ENCODE assay signal across 19 cellular contexts in genomic region chr18:62347091-62347506, GRCh38. TPM values are rescaled to one million over a fixed set of nuclear protein-coding genes. Genes with fewer than 3 reads are reported as not detected.
DNase-seq lines count a peak whose midpoint lies in the region; ATAC-seq, FAIRE-seq and TF ChIP-seq lines count a peak whose summit lies in the region.
"Had no signal": no experiment of that assay in that cellular context is flagged by ENCODE, and none has a peak within 500 bp of the region (broad histone marks: within the 10 kb centered on the region; RNA-seq: fewer than 3 reads in every experiment).

No MANE protein-coding gene starts in this region.

- H3K56ac ChIP-seq in H9 (ENCODE audit: insufficient read length, low read depth, low read length): no peak overlapping the region

- peak; percentile 56 for FAIRE-seq in D721Med (lab: Jason Lieb, UNC)

- H3K36me3 ChIP-seq in iPS-20b (ENCODE audit: insufficient read depth, low read depth, low read length): peaks cover 3% of the 10 kb centered on the region; the same call in 1 of the 2 replicates
- H3K36me3 ChIP-seq in stomach: no peaks in the 10 kb centered on the region
- H3K36me3 ChIP-seq: left ventricle myocardium inferior, right atrium auricular region had no signal

- no peaks in the 10 kb centered on the region for H3K79me1 ChIP-seq in H9 (ENCODE audit: insufficient read depth, low read depth, low read length, poor library complexity, severe bottlenecking)

- H4K5ac ChIP-seq in H9 (ENCODE audit: insufficient read length, low read depth, low read length): no peak overlapping the region

- no peak overlapping the region for H2BK120ac ChIP-seq in H9 (ENCODE audit: low read depth, low read length, poor library complexity, severe bottlenecking)

- H3K9ac ChIP-seq in H9 (ENCODE audit: extremely low read depth, insufficient read length, low read length) (no peak overlapping the region), iPS-20b (ENCODE audit: low read depth, low read length) (peak overlapping the region; percentile 34; the same call in 1 of the 2 replicates)

- no peak overlapping the region for H2BK5ac ChIP-seq in H9 (ENCODE audit: insufficient read length, low read length)

- peaks cover 11% of the 10 kb centered on the region for H3K27me3 Mint-ChIP-seq in H9 (ENCODE audit: low read depth)
- no peaks in the 10 kb centered on the region for H3K27me3 Mint-ChIP-seq in activated T-helper 17 cell treated with anti-CD3 and anti-CD28 coated beads, Interleukin-2, amount 50 U/mL, for 72 hours

- H3K4me1 ChIP-seq in H9 (ENCODE audit: insufficient read depth, low read length) (peaks cover 10% of the 10 kb centered on the region; the same call in 1 of the 2 replicates), iPS-20b (ENCODE audit: insufficient read depth, low read length) (peaks cover 24% of the 10 kb centered on the region), stomach (no peaks in the 10 kb centered on the region)
- H3K4me1 ChIP-seq: left ventricle myocardium inferior, right atrium auricular region had no signal

- H2BK15ac ChIP-seq in H9 (ENCODE audit: low read depth, low read length): no peak overlapping the region

- H3K27ac ChIP-seq in H9 (ENCODE audit: insufficient read length, low read depth, low read length) (no peak overlapping the region), iPS-20b (ENCODE audit: low read length) (no peak overlapping the region), stomach (no peak overlapping the region)
- H3K27ac ChIP-seq: left ventricle myocardium inferior, right atrium auricular region had no signal

- no peak overlapping the region for H3T11ph ChIP-seq in H9 (ENCODE audit: low read length)

- peak overlapping the region in 1 of 2 experiments; percentile 60; a peak in 3 of 5 replicates for H3K4me3 Mint-ChIP-seq in H9
- H3K4me3 Mint-ChIP-seq in activated T-helper 17 cell treated with anti-CD3 and anti-CD28 coated beads, Interleukin-2, amount 50 U/mL, for 72 hours: peak overlapping the region; percentile 19
- H3K4me3 Mint-ChIP-seq: activated CD8-positive, alpha-beta T cell treated with anti-CD3 and anti-CD28 coated beads for 36 hours had no signal

- H4K8ac ChIP-seq in H9 (replicated peaks; ENCODE audit: insufficient read length, low read depth, low read length): no peak overlapping the region

- no peak overlapping the region for H3K18ac ChIP-seq in H9 (ENCODE audit: insufficient read length, low read depth, low read length)

- no peaks in the 10 kb centered on the region for H3K23me2 ChIP-seq in H9 (ENCODE audit: insufficient read length, low read depth, low read length, poor library complexity, severe bottlenecking)

- no peak overlapping the region for H3K23ac ChIP-seq in H9 (ENCODE audit: insufficient read length, low read depth, low read length)

- no peak for TF ChIP-seq EP300 in stomach (IDR thresholded peaks at IDR 0.05)

- intact Hi-C loops in stomach (cut with DNase I; ENCODE audit: low total_unique reads): no loop called here

- DNase-seq in D721Med (ENCODE audit: insufficient read length, low spot score): no peak
- DNase-seq in H9: no peak
- no peak for DNase-seq in stomach
- no peak for DNase-seq in nucleus accumbens (lab: John Stamatoyannopoulos, UW)
- DNase-seq: activated CD8-positive, alpha-beta T cell treated with anti-CD3 and anti-CD28 coated beads for 36 hours; activated T-cell treated with anti-CD3 and anti-CD28 coated beads, Interleukin-2, amount 50 U/mL, for 48 hours; amygdala; caudate nucleus; CD4-positive, alpha-beta memory T cell; Karpas-422; left ventricle myocardium inferior; mucosa of descending colon; NCI-H1092 treated with DMSO at 0.1 percent for 48 hours; NCI-H524 treated with DMSO at 0.1 percent for 48 hours had no signal

- H3K4me3 ChIP-seq in iPS-20b (ENCODE audit: low read length) (peak overlapping the region; percentile 35; the same call in 1 of the 2 replicates), stomach (no peak overlapping the region)
- H3K4me3 ChIP-seq: left ventricle myocardium inferior, mucosa of descending colon, right atrium auricular region had no signal

- peaks cover 30 to 32% of the 10 kb centered on the region in 2 experiments for H3K4me1 Mint-ChIP-seq in H9
- peaks cover 7% of the 10 kb centered on the region for H3K4me1 Mint-ChIP-seq in activated T-helper 17 cell treated with anti-CD3 and anti-CD28 coated beads, Interleukin-2, amount 50 U/mL, for 72 hours

- H2AK5ac ChIP-seq in H9 (ENCODE audit: insufficient read length, low read length): no peak overlapping the region

- H3K79me2 ChIP-seq in H9 (ENCODE audit: insufficient read depth, low read length): no peaks in the 10 kb centered on the region

- no peak overlapping the region for H4K91ac ChIP-seq in H9 (ENCODE audit: insufficient read length, low read depth, low read length)

- peak overlapping the region in 1 of 3 experiments; percentile 32; a peak in 3 of 7 replicates for H3K27ac Mint-ChIP-seq in H9
- peak overlapping the region; percentile 41 for H3K27ac Mint-ChIP-seq in activated T-helper 17 cell treated with anti-CD3 and anti-CD28 coated beads, Interleukin-2, amount 50 U/mL, for 72 hours
- H3K27ac Mint-ChIP-seq: activated CD8-positive, alpha-beta T cell treated with anti-CD3 and anti-CD28 coated beads for 36 hours had no signal

- H3K14ac ChIP-seq in H9 (ENCODE audit: insufficient read depth, low read length): no peak overlapping the region

- no peaks in the 10 kb centered on the region for H3K9me3 Mint-ChIP-seq in H9
- no peaks in the 10 kb centered on the region for H3K9me3 Mint-ChIP-seq in activated T-helper 17 cell treated with anti-CD3 and anti-CD28 coated beads, Interleukin-2, amount 50 U/mL, for 72 hours
- H3K9me3 Mint-ChIP-seq: activated CD8-positive, alpha-beta T cell treated with anti-CD3 and anti-CD28 coated beads for 36 hours; CD4-positive, alpha-beta memory T cell had no signal

- TF ChIP-seq POLR2A in stomach (IDR thresholded peaks at IDR 0.05): no peak

- no peak overlapping the region for H2AFZ ChIP-seq in H9 (ENCODE audit: low read length)

- no peak for TF ChIP-seq CTCF in D721Med (IDR thresholded peaks at IDR 0.05; ENCODE audit: insufficient read depth, missing control alignments)
- no peak for TF ChIP-seq CTCF in H9 (conservative IDR thresholded peaks at IDR 0.05)
- TF ChIP-seq CTCF in stomach (IDR thresholded peaks at IDR 0.05): no peak

- peak; percentile 62 for ATAC-seq in activated T-helper 17 cell treated with anti-CD3 and anti-CD28 coated beads, Interleukin-2, amount 50 U/mL, for 72 hours (replicated peaks)
- ATAC-seq in GM19328 (IDR thresholded peaks at IDR 0.05; ENCODE audit: unreplicated experiment): no peak
- ATAC-seq: activated CD8-positive, alpha-beta T cell treated with anti-CD3 and anti-CD28 coated beads for 36 hours; Right ventricle myocardium inferior had no signal

- no peaks in the 10 kb centered on the region for H3K27me3 ChIP-seq in H9 (ENCODE audit: insufficient read depth, low read length)
- H3K27me3 ChIP-seq in iPS-20b (ENCODE audit: insufficient read depth, low read length): no peaks in the 10 kb centered on the region
- no peaks in the 10 kb centered on the region for H3K27me3 ChIP-seq in stomach
- H3K27me3 ChIP-seq: right atrium auricular region had no signal

- no peak overlapping the region for H2BK12ac ChIP-seq in H9 (ENCODE audit: insufficient read length, low read depth, low read length)

- no peak overlapping the region for H3K4ac ChIP-seq in H9 (ENCODE audit: low read depth, low read length)

- H3K9me3 ChIP-seq in H9 (ENCODE audit: control insufficient read depth, low read depth, low read length) (no peaks in the 10 kb centered on the region), iPS-20b (ENCODE audit: insufficient read depth, low read depth, low read length) (no peaks in the 10 kb centered on the region), stomach (no peaks in the 10 kb centered on the region)
- H3K9me3 ChIP-seq: left ventricle myocardium inferior, mucosa of descending colon, right atrium auricular region had no signal

- peak overlapping the region; percentile 33 for H3K4me2 ChIP-seq in H9 (ENCODE audit: insufficient read depth, insufficient read length, low read length)

- H3K36me3 Mint-ChIP-seq in H9 (ENCODE audit: insufficient read depth in 1 of 3, low read depth in 3 of 3): peaks cover 1 to 9% (median 4%) of the 10 kb centered on the region in 3 experiments; a peak in 5 of 7 replicates
- H3K36me3 Mint-ChIP-seq in activated T-helper 17 cell treated with anti-CD3 and anti-CD28 coated beads, Interleukin-2, amount 50 U/mL, for 72 hours (ENCODE audit: low read depth): no peaks in the 10 kb centered on the region
- H3K36me3 Mint-ChIP-seq: CD4-positive, alpha-beta memory T cell had no signal

- WGBS in H9 (ENCODE audit: extremely low coverage, insufficient read length, low lambda C conversion rate): no CpG with 5 or more reads among the region's 6 CpGs
- 61 to 79% (median 73%) methylated on average over 6 of the region's 6 CpGs for WGBS in stomach, 5 donors

- no peak overlapping the region for H2BK20ac ChIP-seq in H9 (ENCODE audit: low read depth, low read length, poor library complexity, severe bottlenecking)

- H4K20me1 ChIP-seq in H9 (ENCODE audit: control insufficient read depth, insufficient read depth, insufficient read length): no peaks in the 10 kb centered on the region

RNA-seq across cellular contexts. Expression of gene TNFRSF11A, which starts 22.0 kb away (rescaled TPM):
- total RNA-seq in H9 (2021): 7.8 and 8.1 TPM in 2 replicates
- total RNA-seq in activated T-helper 17 cell treated with anti-CD3 and anti-CD28 coated beads, Interleukin-2, amount 50 U/mL, for 72 hours: 10 to 100 TPM; 26.8 to 41.9 TPM
- total RNA-seq in stomach: 10 to 100 TPM in 3 of 5 donors, 1 to 10 TPM in 1, under 1 TPM in 1; 0.45 to 50.3 (median 18.5) TPM
- 1 to 10 TPM in 1 of 3 donors, under 1 TPM in 2; 0.50 to 1.2 (median 0.92) TPM for polyA plus RNA-seq in stomach
